11 cellular contexts compared by ENCODE assay signal in the genomic region with DNA sequence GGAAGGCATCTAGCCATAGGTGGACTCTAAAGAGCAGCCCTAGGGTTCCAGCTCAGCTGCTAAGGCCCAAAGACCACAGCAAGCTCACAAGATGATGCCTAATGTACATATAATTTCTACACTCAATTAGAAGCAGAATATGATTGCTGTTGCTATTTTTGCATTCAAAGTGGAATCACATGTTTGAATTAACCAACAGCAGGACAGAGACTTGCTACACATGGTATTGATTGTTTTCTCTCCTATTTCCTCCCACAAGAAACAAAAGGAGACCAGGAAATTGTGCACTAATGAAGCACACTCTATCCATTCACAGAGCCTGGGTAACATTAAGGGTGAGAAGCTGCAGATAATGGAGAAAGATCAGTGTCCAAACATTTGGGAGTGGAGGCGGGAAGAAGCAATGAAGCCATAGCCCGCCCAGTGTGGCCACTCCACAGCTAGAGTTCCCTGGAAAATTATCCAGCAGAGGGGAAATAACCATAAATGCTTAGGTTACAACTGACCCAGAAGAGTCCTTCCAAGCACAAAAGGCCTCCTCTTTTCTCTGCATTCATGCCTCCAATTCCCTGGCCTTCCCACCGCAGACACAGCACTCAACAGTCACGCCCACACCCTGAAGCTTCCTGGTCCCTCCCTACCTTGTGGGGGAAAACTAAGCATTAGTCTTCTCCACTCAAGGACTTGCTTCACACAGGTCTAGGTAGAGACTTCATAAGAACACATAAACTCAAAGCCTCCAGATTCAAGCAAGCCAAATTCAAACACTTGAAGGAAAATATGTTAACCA. TPM values are rescaled to one million over a fixed set of nuclear protein-coding genes. Genes with fewer than 3 reads are reported as not detected.
A peak's percentile ranks its signal among the peaks of the same experiment; 100 is the strongest.
DNase-seq lines count a peak whose midpoint lies in the region; ATAC-seq and TF ChIP-seq lines count a peak whose summit lies in the region.
"Had no signal": no experiment of that assay in that cellular context is flagged by ENCODE, and none has a peak within 500 bp of the region (broad histone marks: within the 10 kb centered on the region; RNA-seq: fewer than 3 reads in every experiment).

No MANE protein-coding gene starts in this region.

- POLR2A ChIA-PET in AG04450 (lab: Yijun Ruan, JAX): no interaction called here

- DNase-seq in AG04450 (ENCODE audit: low read depth, low spot score) (no peak), NCI-H2081 (lab: John Stamatoyannopoulos, UW) (peak; percentile 18 to 69), 8988T (no peak), NCI-H2171 (lab: John Stamatoyannopoulos, UW) (no peak), LoVo (ENCODE audit: low spot score) (no peak), OCI-M2 (lab: John Stamatoyannopoulos, UW; ENCODE audit: unreplicated experiment) (no peak)
- DNase-seq: activated naive CD4-positive, alpha-beta T cell treated with Interleukin-2 at 50 U/mL for 16 hours; AML-193; hippocampal formation had no signal

- H3K27ac Mint-ChIP-seq in nephron: peak overlapping the region; percentile 30 to 64 (median 37)

- no peak overlapping the region for H3K4me3 ChIP-seq in AG04450 (ENCODE audit: low read depth, low read length)

- no peaks in the 10 kb centered on the region for H3K27me3 Mint-ChIP-seq in nephron (ENCODE audit: low read depth)

- H3K4me3 Mint-ChIP-seq in nephron: peak overlapping the region in 2 of 3 experiments; percentile 30 to 73

- CTCF ChIA-PET in AG04450 (lab: Charles Lee): interaction anchor here (0.6 to 1.3 kb wide), 3 partner anchors 8 to 124 kb away, joined by 4 read pairs; a partner anchor contains a TSS

- peaks cover 89% of the 10 kb centered on the region for H3K4me1 Mint-ChIP-seq in nephron

- peaks cover 70% of the 10 kb centered on the region for H3K36me3 Mint-ChIP-seq in nephron (ENCODE audit: low read depth)

- H3K9me3 ChIP-seq in AG04450 (ENCODE audit: control insufficient read depth, insufficient read depth, low read length): no peaks in the 10 kb centered on the region

- no peak for TF ChIP-seq CTCF in AG04450 (IDR thresholded peaks at IDR 0.05; ENCODE audit: low read depth, low read length)
- no peak for TF ChIP-seq CTCF in nephron (IDR thresholded peaks at IDR 0.05; ENCODE audit: unreplicated experiment in 3 of 3)

- H3K9me3 Mint-ChIP-seq in nephron: no peaks in the 10 kb centered on the region

- ATAC-seq in esophagus mucosa: peak; percentile 59

- H3K27ac ChIP-seq in AG04450 (ENCODE audit: low read depth, low read length): peak overlapping the region; percentile 25

- H3K27me3 ChIP-seq in AG04450 (ENCODE audit: control insufficient read depth, insufficient read depth, low read length): no peaks in the 10 kb centered on the region

RNA-seq across cellular contexts. Expression of a gene that starts 7.5 kb away (rescaled TPM):
- polyA plus RNA-seq in AG04450 (2011; rRNA removed): 374 and 438 TPM in 2 replicates
- 307 and 327 TPM in 2 replicates for polyA minus RNA-seq in AG04450 (2011; rRNA and poly(A)+ RNA removed)
- 136 TPM for total RNA-seq in esophagus mucosa

Comparison
In these comparisons a context has a peak if more than half of its experiments do, and no peak if none do; other contexts are left out.
1. DNase-seq: peak in NCI-H2081 (2 of 2); none in AG04450 (single experiment), 8988T (single experiment), NCI-H2171 (single experiment), LoVo (single experiment) and OCI-M2 (single experiment).